12 cellular contexts compared by ENCODE assay signal in the genomic region with DNA sequence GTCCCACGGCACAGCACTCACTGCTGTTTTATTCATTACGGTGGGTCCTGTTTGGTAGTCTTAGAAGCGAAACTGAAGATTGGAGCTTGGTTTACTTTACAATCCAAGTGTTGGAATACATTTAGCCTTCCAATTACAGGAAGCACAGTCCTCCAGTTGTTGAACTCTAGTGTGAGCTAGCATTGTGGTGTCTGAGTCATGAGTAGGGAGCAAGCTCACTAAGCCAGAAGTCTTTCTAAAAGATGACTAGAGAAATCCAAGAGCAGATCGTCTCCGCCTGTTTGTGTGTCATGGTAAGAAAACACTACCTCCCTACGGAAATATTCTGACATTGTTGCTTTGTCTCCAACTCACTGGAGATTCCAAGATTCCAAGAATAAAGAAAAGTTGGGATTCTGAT. TPM values are rescaled to one million over a fixed set of nuclear protein-coding genes. Genes with fewer than 3 reads are reported as not detected.
DNase-seq lines count a peak whose midpoint lies in the region; ATAC-seq and TF ChIP-seq lines count a peak whose summit lies in the region.
"Had no signal": no experiment of that assay in that cellular context is flagged by ENCODE, and none has a peak within 500 bp of the region (broad histone marks: within the 10 kb centered on the region; RNA-seq: fewer than 3 reads in every experiment).

No MANE protein-coding gene starts in this region.

- no peak overlapping the region for H3K4me3 Mint-ChIP-seq in chondrocyte (ENCODE audit: unreplicated experiment)
- H3K4me3 Mint-ChIP-seq: activated CD8-positive, alpha-beta T cell treated with anti-CD3 and anti-CD28 coated beads, Interleukin-2, amount 10 ng/mL, durations not matched to agents 7 days and 5 days; activated naive CD8-positive, alpha-beta T cell treated with anti-CD3 and anti-CD28 coated beads, Interleukin-2, amount 10 ng/mL, durations not matched to agents 7 days and 5 days; B cell had no signal

- no peaks in the 10 kb centered on the region for H3K36me3 Mint-ChIP-seq in chondrocyte (ENCODE audit: low read depth)
- H3K36me3 Mint-ChIP-seq: activated naive CD8-positive, alpha-beta T cell treated with anti-CD3 and anti-CD28 coated beads, Interleukin-2, amount 10 ng/mL, durations not matched to agents 7 days and 5 days had no signal

- H3K27ac Mint-ChIP-seq in chondrocyte (ENCODE audit: unreplicated experiment), result peak overlapping the region; percentile 81
- H3K27ac Mint-ChIP-seq: activated CD8-positive, alpha-beta T cell treated with anti-CD3 and anti-CD28 coated beads, Interleukin-2, amount 10 ng/mL, durations not matched to agents 7 days and 5 days; activated naive CD8-positive, alpha-beta T cell treated with anti-CD3 and anti-CD28 coated beads, Interleukin-2, amount 10 ng/mL, durations not matched to agents 7 days and 5 days; B cell had no signal

- TF ChIP-seq CTCF in AG04449 (IDR thresholded peaks at IDR 0.05; ENCODE audit: insufficient read depth, low read length, missing control alignments), result no peak
- TF ChIP-seq CTCF in chondrocyte (IDR thresholded peaks at IDR 0.05), result no peak

- H3K4me3 ChIP-seq in AG04449 (ENCODE audit: low read depth, low read length), result no peak overlapping the region

- no peaks in the 10 kb centered on the region for H3K9me3 Mint-ChIP-seq in chondrocyte (ENCODE audit: low read depth)
- H3K9me3 Mint-ChIP-seq: activated naive CD8-positive, alpha-beta T cell treated with anti-CD3 and anti-CD28 coated beads, Interleukin-2, amount 10 ng/mL, durations not matched to agents 7 days and 5 days had no signal

- ATAC-seq in HG02884 (IDR thresholded peaks at IDR 0.05; ENCODE audit: unreplicated experiment) (no peak), HG02840 (IDR thresholded peaks at IDR 0.05; ENCODE audit: low FRiP score, unreplicated experiment) (no peak), left lobe of liver (no peak), HG03460 (IDR thresholded peaks at IDR 0.05; ENCODE audit: unreplicated experiment) (no peak)
- ATAC-seq: activated CD8-positive, alpha-beta T cell treated with anti-CD3 and anti-CD28 coated beads, Interleukin-2, amount 10 ng/mL, durations not matched to agents 7 days and 5 days had no signal

- peaks cover 36% of the 10 kb centered on the region for H3K4me1 Mint-ChIP-seq in chondrocyte (ENCODE audit: low read depth)
- H3K4me1 Mint-ChIP-seq: B cell had no signal

- H3K27me3 Mint-ChIP-seq in chondrocyte (ENCODE audit: low read depth), result no peaks in the 10 kb centered on the region

- CTCF ChIA-PET in AG04449 (lab: Yijun Ruan, JAX), result interaction anchor here (0.8 to 5.8 kb wide), 6 partner anchors 9 to 494 kb away, joined by 4 to 54 read pairs (median 4); no protein-coding TSS in a partner anchor

- POLR2A ChIA-PET in AG04449 (lab: Yijun Ruan, JAX), result no interaction called here

- DNase-seq in AG04449 (ENCODE audit: low read depth, low spot score), result peak; percentile 49
- peak; percentile 98 for DNase-seq in LHCN-M2 (ENCODE audit: low read depth)
- DNase-seq in chondrocyte (ENCODE audit: low spot score), result no peak
- DNase-seq in kidney tubule cell (ENCODE audit: low spot score), result peak; percentile 94
- no peak for DNase-seq in left lobe of liver (ENCODE audit: low spot score)
- DNase-seq: activated CD8-positive, alpha-beta T cell treated with anti-CD3 and anti-CD28 coated beads, Interleukin-2, amount 10 ng/mL, durations not matched to agents 7 days and 5 days; activated naive CD8-positive, alpha-beta T cell treated with anti-CD3 and anti-CD28 coated beads, Interleukin-2, amount 10 ng/mL, durations not matched to agents 7 days and 5 days; Kasumi-1 had no signal

RNA-seq across cellular contexts. Expression of a gene that starts 10.1 kb away (rescaled TPM):
- 65.7 and 71.7 TPM in 2 replicates for total RNA-seq in LHCN-M2 (2014; rRNA removed)
- polyA plus RNA-seq in LHCN-M2 (2012), result 19.5 TPM
- total RNA-seq in chondrocyte, result 59.5 to 115 TPM (median 113 TPM) in 3 replicates
- not detected for total RNA-seq in left lobe of liver
- total RNA-seq: B cell had no signal

Comparison
In these comparisons a context has a peak if more than half of its experiments do, and no peak if none do; other contexts are left out.
1. DNase-seq: peak in AG04449 (single experiment), LHCN-M2 (single experiment) and kidney tubule cell (single experiment); none in chondrocyte (single experiment) and left lobe of liver (single experiment).
2. RNA of a gene that starts 10.1 kb away (total RNA-seq): 59.5 to 115 TPM in chondrocyte and 65.7 to 71.7 TPM in LHCN-M2; not detected in left lobe of liver (single experiment); every median in the first group is over 10 times any median in the second.